28 cellular contexts compared by ENCODE assay signal in genomic region chr15:101619615-101619865, GRCh38.
"Had no signal": no experiment of that assay in that cellular context is flagged by ENCODE, and none has a peak within 500 bp of the region (broad histone marks: within the 10 kb centered on the region; RNA-seq: fewer than 3 reads in every experiment).

No MANE protein-coding gene starts in this region.

- H3K27ac ChIP-seq: neutrophil, parathyroid adenoma, spleen, tibial nerve, uterus had no signal

- H3K36me3 ChIP-seq: left ventricle myocardium inferior, neutrophil, uterus had no signal

- H3K27ac Mint-ChIP-seq: immature natural killer cell; naive thymus-derived CD4-positive, alpha-beta T cell; natural killer cell treated with Interleukin-12 subunit alpha and Interleukin-12 subunit beta and Interleukin-15 and Interleukin-18, amount 100 ng/mL, for 72 hours; stimulated activated memory B cell treated with anti-CD40 and anti-IgM and Interleukin-4, amounts not matched to agents 10 μg/mL and 1 μg/mL and 100 μg/mL, for 72 hours; stimulated activated naive CD8-positive, alpha-beta T cell treated with anti-CD3 and anti-CD28 coated beads, Interleukin-15, amount 100 ng/mL, for 72 hours; type B pancreatic cell had no signal

- H3K9me3 ChIP-seq: mucosa of descending colon, psoas muscle, uterus had no signal

- H3K9me3 Mint-ChIP-seq: immature natural killer cell; natural killer cell treated with Interleukin-12 subunit alpha and Interleukin-12 subunit beta and Interleukin-15 and Interleukin-18, amount 100 ng/mL, for 72 hours had no signal

- H3K27me3 ChIP-seq: spleen, tibial nerve, uterus had no signal

- H3K9ac ChIP-seq: parathyroid adenoma had no signal

- H3K27me3 Mint-ChIP-seq: naive thymus-derived CD4-positive, alpha-beta T cell; natural killer cell treated with Interleukin-12 subunit alpha and Interleukin-12 subunit beta and Interleukin-15 and Interleukin-18, amount 100 ng/mL, for 72 hours; stimulated activated memory B cell treated with anti-CD40 and anti-IgM and Interleukin-4, amounts not matched to agents 10 μg/mL and 1 μg/mL and 100 μg/mL, for 72 hours; stimulated activated naive CD8-positive, alpha-beta T cell treated with anti-CD3 and anti-CD28 coated beads, Interleukin-15, amount 100 ng/mL, for 72 hours; type B pancreatic cell had no signal

- ATAC-seq: mucosa of descending colon; naive thymus-derived CD4-positive, alpha-beta T cell; natural killer cell treated with Interleukin-12 subunit alpha and Interleukin-12 subunit beta and Interleukin-15 and Interleukin-18, amount 100 ng/mL, for 72 hours; psoas muscle; sciatic nerve; stimulated activated memory B cell treated with anti-CD40 and anti-IgM and Interleukin-4, amounts not matched to agents 10 μg/mL and 1 μg/mL and 100 μg/mL, for 72 hours; stimulated activated naive CD8-positive, alpha-beta T cell treated with anti-CD3 and anti-CD28 coated beads, Interleukin-15, amount 100 ng/mL, for 72 hours had no signal

- H2AFZ ChIP-seq: parathyroid adenoma had no signal

- H3K4me3 Mint-ChIP-seq: immature natural killer cell; naive thymus-derived CD4-positive, alpha-beta T cell; natural killer cell treated with Interleukin-12 subunit alpha and Interleukin-12 subunit beta and Interleukin-15 and Interleukin-18, amount 100 ng/mL, for 72 hours; neural crest cell; stimulated activated memory B cell treated with anti-CD40 and anti-IgM and Interleukin-4, amounts not matched to agents 10 μg/mL and 1 μg/mL and 100 μg/mL, for 72 hours; stimulated activated naive CD8-positive, alpha-beta T cell treated with anti-CD3 and anti-CD28 coated beads, Interleukin-15, amount 100 ng/mL, for 72 hours; type B pancreatic cell had no signal

- H3K4me3 ChIP-seq: left ventricle myocardium inferior, lung, mucosa of descending colon, spleen, tibial nerve, uterus had no signal

- H3K4me1 ChIP-seq: parathyroid adenoma, uterus had no signal

- DNase-seq: hypothalamus; immature natural killer cell; kidney; left ventricle myocardium inferior; midbrain; mucosa of descending colon; naive thymus-derived CD4-positive, alpha-beta T cell; occipital lobe; psoas muscle; small intestine; stimulated activated CD4-positive, alpha-beta T cell treated with anti-CD3 and anti-CD28 coated beads, Interleukin-1b, Interleukin-23, amount 100 ng/mL, for 48 hours; stimulated activated CD4-positive, alpha-beta T cell treated with anti-CD3 and anti-CD28 coated beads, Interleukin-2, amount 100 ng/mL, for 48 hours; stimulated activated CD4-positive, alpha-beta T cell treated with anti-CD3 and anti-CD28 coated beads, Interleukin-4, amount 100 ng/mL, for 4 hours; stimulated activated CD8-positive, alpha-beta memory T cell treated with anti-CD3 and anti-CD28 coated beads, Interleukin-4, amount 100 ng/mL, for 48 hours; stimulated activated naive CD4-positive, alpha-beta T cell treated with Interleukin-2 at 50 U/mL for 16 hours; stimulated activated naive CD8-positive, alpha-beta T cell treated with anti-CD3 and anti-CD28 coated beads, Interleukin-15, amount 100 ng/mL, for 72 hours; substantia nigra; uterus had no signal

- H3K79me2 ChIP-seq: parathyroid adenoma had no signal
